Comparison of ENCODE assay signal across 19 cellular contexts in genomic region chr10:70820976-70821750, GRCh38. TPM values are rescaled to one million over a fixed set of nuclear protein-coding genes. Genes with fewer than 3 reads are reported as not detected.
A peak's percentile ranks its signal among the peaks of the same experiment; 100 is the strongest.
DNase-seq lines count a peak whose midpoint lies in the region; FAIRE-seq and TF ChIP-seq lines count a peak whose summit lies in the region.
"Had no signal": no experiment of that assay in that cellular context is flagged by ENCODE, and none has a peak within 500 bp of the region (broad histone marks: within the 10 kb centered on the region; RNA-seq: fewer than 3 reads in every experiment).

No MANE protein-coding gene starts in this region.

- POLR2A ChIA-PET in activated CD4-positive, alpha-beta T cell treated with anti-CD3 and anti-CD28 coated beads, Interleukin-2, amount 10 ng/mL, durations not matched to agents 7 days and 5 days (lab: Charles Lee) = interaction anchor here (0.7 kb wide), 1 partner anchor 1911 kb away, joined by 3 read pairs; no protein-coding TSS in a partner anchor

- CTCF ChIA-PET in activated CD4-positive, alpha-beta T cell treated with anti-CD3 and anti-CD28 coated beads, Interleukin-2, amount 10 ng/mL, durations not matched to agents 7 days and 5 days (lab: Charles Lee) = interaction anchor here (1.2 kb wide), 1 partner anchor 50 kb away, joined by 4 read pairs; no protein-coding TSS in a partner anchor

- no peak overlapping the region for H2BK15ac ChIP-seq in mesendoderm (replicated peaks; ENCODE audit: low read depth)

- H3K4me2 ChIP-seq in mesendoderm (ENCODE audit: low read length) = no peak overlapping the region

- H3K4me1 Mint-ChIP-seq in activated CD4-positive, alpha-beta T cell treated with anti-CD3 and anti-CD28 coated beads, Interleukin-2, amount 10 ng/mL, durations not matched to agents 7 days and 5 days = peaks cover 16% of the 10 kb centered on the region
- peaks cover 21% of the 10 kb centered on the region for H3K4me1 Mint-ChIP-seq in T-helper 2 cell treated with Interferon-gamma antibody and Interleukin-4, amounts not matched to agents 5 μg/mL and 100 μg/mL, for 36 hours (ENCODE audit: low read depth)

- no peak overlapping the region for H3K27ac ChIP-seq in mesendoderm (ENCODE audit: low read depth, low read length)
- H3K27ac ChIP-seq: adrenal gland, neutrophil, RWPE1, skin epidermis, tibial artery had no signal

- H3K36me3 Mint-ChIP-seq in activated CD4-positive, alpha-beta T cell treated with anti-CD3 and anti-CD28 coated beads, Interleukin-2, amount 10 ng/mL, durations not matched to agents 7 days and 5 days (ENCODE audit: low read depth) = peaks cover 10% of the 10 kb centered on the region
- peaks cover 19% of the 10 kb centered on the region for H3K36me3 Mint-ChIP-seq in T-helper 2 cell treated with Interferon-gamma antibody and Interleukin-4, amounts not matched to agents 5 μg/mL and 100 μg/mL, for 36 hours (ENCODE audit: low read depth)

- no CpG with 5 or more reads among the region's 4 CpGs for WGBS in mesendoderm (ENCODE audit: extremely low coverage, insufficient coverage, low lambda C conversion rate)

- peaks cover 22% of the 10 kb centered on the region for H3K79me1 ChIP-seq in mesendoderm (ENCODE audit: low read length)

- DNase-seq in activated CD4-positive, alpha-beta T cell treated with anti-CD3 and anti-CD28 coated beads for 48 hours = peak; percentile 25
- no peak for DNase-seq in activated CD4-positive, alpha-beta T cell treated with anti-CD3 and anti-CD28 coated beads, Interleukin-2, amount 10 ng/mL, durations not matched to agents 7 days and 5 days
- peak; percentile 32 for DNase-seq in T-helper 2 cell treated with Interferon-gamma antibody and Interleukin-4, amounts not matched to agents 5 μg/mL and 100 μg/mL, for 36 hours (ENCODE audit: low spot score)
- DNase-seq in mesendoderm = peak; percentile 24
- DNase-seq in DMS114 treated with DMSO at 0.1 percent for 48 hours (lab: John Stamatoyannopoulos, UW; ENCODE audit: unreplicated experiment) = no peak
- no peak for DNase-seq in H54 (ENCODE audit: insufficient read length, low spot score)
- no peak for DNase-seq in islet precursor cell
- DNase-seq: adrenal gland, NCI-H1105 treated with DMSO at 0.1 percent for 48 hours, NCI-H446 treated with DMSO at 0.1 percent for 48 hours, T-helper 17 cell, tibial artery had no signal

- TF ChIP-seq CTCF in GM12873 (IDR thresholded peaks at IDR 0.05; ENCODE audit: insufficient read depth, low read depth, low read length, missing control alignments) = peak; percentile 8

- H2AK5ac ChIP-seq in mesendoderm (ENCODE audit: low read length) = no peak overlapping the region

- H3K27me3 Mint-ChIP-seq in activated CD4-positive, alpha-beta T cell treated with anti-CD3 and anti-CD28 coated beads, Interleukin-2, amount 10 ng/mL, durations not matched to agents 7 days and 5 days = no peaks in the 10 kb centered on the region
- H3K27me3 Mint-ChIP-seq in T-helper 2 cell treated with Interferon-gamma antibody and Interleukin-4, amounts not matched to agents 5 μg/mL and 100 μg/mL, for 36 hours (ENCODE audit: low read depth) = no peaks in the 10 kb centered on the region
- H3K27me3 Mint-ChIP-seq: T-helper 17 cell had no signal

- peaks cover 5% of the 10 kb centered on the region for H3K36me3 ChIP-seq in mesendoderm (ENCODE audit: control insufficient read depth, insufficient read depth, low read length)

- no peak overlapping the region for H3K18ac ChIP-seq in mesendoderm (ENCODE audit: low read length)

- H3K27me3 ChIP-seq in mesendoderm (ENCODE audit: insufficient read depth, low read length, poor library complexity) = no peaks in the 10 kb centered on the region
- H3K27me3 ChIP-seq: adrenal gland, neutrophil, tibial artery had no signal

- no peaks in the 10 kb centered on the region for H3K9me3 Mint-ChIP-seq in activated CD4-positive, alpha-beta T cell treated with anti-CD3 and anti-CD28 coated beads, Interleukin-2, amount 10 ng/mL, durations not matched to agents 7 days and 5 days
- H3K9me3 Mint-ChIP-seq in T-helper 2 cell treated with Interferon-gamma antibody and Interleukin-4, amounts not matched to agents 5 μg/mL and 100 μg/mL, for 36 hours = no peaks in the 10 kb centered on the region

- no peak for FAIRE-seq in H54 (lab: Jason Lieb, UNC)
- FAIRE-seq: colon, D721Med had no signal

- no peak overlapping the region for H3K56ac ChIP-seq in mesendoderm (ENCODE audit: low read length)

- no peak overlapping the region for H4K8ac ChIP-seq in mesendoderm (ENCODE audit: low read depth, low read length)

- H3K9ac ChIP-seq in mesendoderm (ENCODE audit: low read length) = no peak overlapping the region

- no peak overlapping the region for H3K4ac ChIP-seq in mesendoderm (ENCODE audit: low read depth, low read length)

- peaks cover 47% of the 10 kb centered on the region for H3K79me2 ChIP-seq in mesendoderm (ENCODE audit: control insufficient read depth, insufficient read depth, low read length)

- H4K5ac ChIP-seq in mesendoderm (ENCODE audit: low read length) = no peak overlapping the region

- H2BK120ac ChIP-seq in mesendoderm (ENCODE audit: low read depth, low read length) = no peak overlapping the region

- H3K4me3 Mint-ChIP-seq in activated CD4-positive, alpha-beta T cell treated with anti-CD3 and anti-CD28 coated beads, Interleukin-2, amount 10 ng/mL, durations not matched to agents 7 days and 5 days = no peak overlapping the region
- H3K4me3 Mint-ChIP-seq in T-helper 2 cell treated with Interferon-gamma antibody and Interleukin-4, amounts not matched to agents 5 μg/mL and 100 μg/mL, for 36 hours = no peak overlapping the region
- H3K4me3 Mint-ChIP-seq: T-helper 17 cell had no signal

- H3K4me1 ChIP-seq in mesendoderm (ENCODE audit: control insufficient read depth, low read depth, low read length) = no peaks in the 10 kb centered on the region

- H3K27ac Mint-ChIP-seq in activated CD4-positive, alpha-beta T cell treated with anti-CD3 and anti-CD28 coated beads, Interleukin-2, amount 10 ng/mL, durations not matched to agents 7 days and 5 days = no peak overlapping the region
- H3K27ac Mint-ChIP-seq in T-helper 2 cell treated with Interferon-gamma antibody and Interleukin-4, amounts not matched to agents 5 μg/mL and 100 μg/mL, for 36 hours = no peak overlapping the region
- H3K27ac Mint-ChIP-seq: T-helper 17 cell had no signal

- no peak for TF ChIP-seq POLR2A in H54 (IDR thresholded peaks at IDR 0.05; ENCODE audit: low read depth, low read length)

- no peak overlapping the region for H2BK5ac ChIP-seq in mesendoderm (ENCODE audit: low read length)

- no peak overlapping the region for H3K23ac ChIP-seq in mesendoderm (ENCODE audit: low read length)

- no peak overlapping the region for H3K4me3 ChIP-seq in mesendoderm (ENCODE audit: low read length)
- H3K4me3 ChIP-seq: adrenal gland, skin epidermis, tibial artery had no signal

RNA-seq across cellular contexts. Expression of gene SGPL1, which starts 5.4 kb away (rescaled TPM):
- total RNA-seq in activated CD4-positive, alpha-beta T cell treated with anti-CD3 and anti-CD28 coated beads, Interleukin-2, amount 10 ng/mL, durations not matched to agents 7 days and 5 days = 10 to 100 TPM; 19.7 to 22.3 TPM
- polyA plus RNA-seq in mesendoderm (2013, experiment 1 of 2) = 31.3 TPM
- 31.3 TPM for polyA plus RNA-seq in mesendoderm (2013, experiment 2 of 2)

RNA-seq across cellular contexts. Expression of gene TBATA, which starts 36.0 kb away (rescaled TPM):
- not detected for total RNA-seq in activated CD4-positive, alpha-beta T cell treated with anti-CD3 and anti-CD28 coated beads, Interleukin-2, amount 10 ng/mL, durations not matched to agents 7 days and 5 days
- polyA plus RNA-seq in mesendoderm (2013, experiment 1 of 2) = not detected
- polyA plus RNA-seq in mesendoderm (2013, experiment 2 of 2) = not detected
- total RNA-seq: adrenal gland, liver, T-helper 17 cell had no signal
- polyA plus RNA-seq: liver had no signal

Comparison
In these comparisons a context has a peak if more than half of its experiments do, and no peak if none do; other contexts are left out.
1. DNase-seq: peak in activated CD4-positive, alpha-beta T cell treated with anti-CD3 and anti-CD28 coated beads for 48 hours (single experiment), T-helper 2 cell treated with Interferon-gamma antibody and Interleukin-4, amounts not matched to agents 5 μg/mL and 100 μg/mL, for 36 hours (single experiment) and mesendoderm (single experiment); none in activated CD4-positive, alpha-beta T cell treated with anti-CD3 and anti-CD28 coated beads, Interleukin-2, amount 10 ng/mL, durations not matched to agents 7 days and 5 days (single experiment), DMS114 treated with DMSO at 0.1 percent for 48 hours (single experiment), H54 (single experiment) and islet precursor cell (single experiment).